ENCODE assay signal across 16 cellular contexts in the genomic region with DNA sequence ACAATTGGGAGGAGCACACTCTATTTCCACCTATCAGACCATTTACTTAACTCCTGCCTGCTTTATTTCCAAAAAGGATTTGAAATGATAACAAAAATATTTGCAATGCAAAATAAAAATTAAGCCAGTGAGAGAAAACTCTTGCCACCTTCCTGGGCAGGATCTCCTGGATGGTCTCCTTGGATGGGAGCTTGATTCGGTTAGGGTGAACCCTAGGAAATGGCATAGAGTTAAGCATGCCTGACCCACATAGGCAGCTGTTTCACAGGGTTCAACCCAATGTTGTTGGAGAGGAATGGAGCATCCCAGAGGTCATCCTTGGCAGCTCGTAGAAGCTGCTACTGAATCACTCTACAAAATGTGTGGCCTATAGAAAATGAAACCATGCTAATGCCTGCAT.
DNase-seq lines count a peak whose midpoint lies in the region; ATAC-seq, FAIRE-seq and TF ChIP-seq lines count a peak whose summit lies in the region.
"Had no signal": no experiment of that assay in that cellular context is flagged by ENCODE, and none has a peak within 500 bp of the region (broad histone marks: within the 10 kb centered on the region; RNA-seq: fewer than 3 reads in every experiment).

No MANE protein-coding gene starts in this region.

- peaks cover 80% of the 10 kb centered on the region for H3K4me1 Mint-ChIP-seq in activated CD4-positive, alpha-beta T cell treated with anti-CD3 and anti-CD28 coated beads, Interleukin-2, amount 10 ng/mL, durations not matched to agents 7 days and 5 days
- peaks cover 53% of the 10 kb centered on the region for H3K4me1 Mint-ChIP-seq in stimulated activated effector memory CD8-positive, alpha-beta T cell treated with anti-CD3 and anti-CD28 coated beads, Interleukin-12 subunit alpha, Interleukin-12 subunit beta, amount 100 ng/mL, for 72 hours

- H3K27ac Mint-ChIP-seq in activated CD4-positive, alpha-beta T cell treated with anti-CD3 and anti-CD28 coated beads, Interleukin-2, amount 10 ng/mL, durations not matched to agents 7 days and 5 days = peak overlapping the region; percentile 69
- H3K27ac Mint-ChIP-seq in stimulated activated effector memory CD8-positive, alpha-beta T cell treated with anti-CD3 and anti-CD28 coated beads, Interleukin-12 subunit alpha, Interleukin-12 subunit beta, amount 100 ng/mL, for 72 hours = peak overlapping the region; percentile 90

- TF ChIP-seq CTCF in Peyer's patch (IDR thresholded peaks at IDR 0.05) = no peak
- TF ChIP-seq CTCF in endothelial cell of umbilical vein (IDR thresholded peaks at IDR 0.05; ENCODE audit: extremely low read depth in 1 of 2, insufficient read depth in 1 of 2, low read depth in 1 of 2, low read length in 2 of 2) = no peak
- TF ChIP-seq CTCF in GM20000 (IDR thresholded peaks at IDR 0.05; ENCODE audit: extremely low read depth, missing control alignments) = no peak

- H3K27me3 ChIP-seq in Peyer's patch (no peaks in the 10 kb centered on the region), endothelial cell of umbilical vein (ENCODE audit: control insufficient read depth in 2 of 2, insufficient read depth in 2 of 2, low read length in 2 of 2) (no peaks in the 10 kb centered on the region)
- H3K27me3 ChIP-seq: upper lobe of left lung had no signal

- H3K27ac ChIP-seq in Peyer's patch (peak overlapping the region in 3 of 4 donors; percentile 61 to 84 (median 77)), endothelial cell of umbilical vein (ENCODE audit: insufficient read depth, low read depth, low read length) (peak overlapping the region; percentile 86)

- POLR2A ChIA-PET in activated CD4-positive, alpha-beta T cell treated with anti-CD3 and anti-CD28 coated beads, Interleukin-2, amount 10 ng/mL, durations not matched to agents 7 days and 5 days (lab: Charles Lee) = no interaction called here
- POLR2A ChIA-PET in endothelial cell of umbilical vein (lab: Charles Lee) = no interaction called here

- no peak for DNase-seq in activated CD4-positive, alpha-beta T cell treated with anti-CD3 and anti-CD28 coated beads, Interleukin-2, amount 10 ng/mL, durations not matched to agents 7 days and 5 days
- DNase-seq in activated CD4-positive, alpha-beta T cell treated with anti-CD3 and anti-CD28 coated beads for 4 hours = no peak
- DNase-seq in Peyer's patch = no peak
- no peak for DNase-seq in endothelial cell of umbilical vein (ENCODE audit: low read depth, low spot score)
- no peak for DNase-seq in stimulated activated effector memory CD8-positive, alpha-beta T cell treated with anti-CD3 and anti-CD28 coated beads, Interleukin-12 subunit alpha, Interleukin-12 subunit beta, amount 100 ng/mL, for 72 hours (ENCODE audit: low spot score in 2 of 2)
- DNase-seq in GM20000 (ENCODE audit: low spot score) = no peak
- DNase-seq in posterior vena cava (ENCODE audit: low spot score) = no peak
- DNase-seq: activated T-cell treated with anti-CD3 and anti-CD28 coated beads for 4 hours; DMS53; effector CD8-positive, alpha-beta T cell; islet precursor cell; KBM-7; NCI-H1694; SIG-M5; upper lobe of left lung had no signal

- intact Hi-C loops in endothelial cell of umbilical vein (cut with micrococcal nuclease) = no loop called here
- intact Hi-C loops in posterior vena cava (cut with DNase I) = loop anchor here in 1 of 2 donors (5.0 kb wide), 1 partner anchor 578 kb away; no protein-coding TSS in a partner anchor

- TF ChIP-seq POLR2A in Peyer's patch (IDR thresholded peaks at IDR 0.05) (no peak), endothelial cell of umbilical vein (IDR thresholded peaks at IDR 0.05; ENCODE audit: low read depth, low read length) (no peak)

- no peaks in the 10 kb centered on the region for H3K27me3 Mint-ChIP-seq in activated CD4-positive, alpha-beta T cell treated with anti-CD3 and anti-CD28 coated beads, Interleukin-2, amount 10 ng/mL, durations not matched to agents 7 days and 5 days

- H3K4me3 ChIP-seq in Peyer's patch (no peak overlapping the region), endothelial cell of umbilical vein (replicated peaks in 1 of 3; ENCODE audit: insufficient read depth in 1 of 3, low read depth in 1 of 3, low read length in 3 of 3) (no peak overlapping the region)
- H3K4me3 ChIP-seq: upper lobe of left lung had no signal

- dilution Hi-C loops in endothelial cell of umbilical vein (cut with MboI; ENCODE audit: extremely low pct_ligation_motif_present, low sequenced_read_pairs) = no loop called here

- H3K36me3 ChIP-seq in Peyer's patch = peaks cover 0 to 58% (median 0%) of the 10 kb centered on the region in 3 donors
- peaks cover 30 to 65% of the 10 kb centered on the region in 2 experiments for H3K36me3 ChIP-seq in endothelial cell of umbilical vein (ENCODE audit: control insufficient read depth in 2 of 2, extremely low read depth in 1 of 2, insufficient read depth in 2 of 2, low read length in 2 of 2)

- H3K9me1 ChIP-seq in endothelial cell of umbilical vein (replicated peaks; ENCODE audit: control insufficient read depth, extremely low read depth, insufficient read depth, low read length) = no peaks in the 10 kb centered on the region

- H3K79me2 ChIP-seq in endothelial cell of umbilical vein (ENCODE audit: control insufficient read depth, insufficient read depth, low read length) = peaks cover 43% of the 10 kb centered on the region

- no peak overlapping the region for H3K4me2 ChIP-seq in endothelial cell of umbilical vein (ENCODE audit: insufficient read depth, low read length)

- no peaks in the 10 kb centered on the region for H3K9me3 ChIP-seq in Peyer's patch
- no peaks in the 10 kb centered on the region for H3K9me3 ChIP-seq in endothelial cell of umbilical vein (replicated peaks; ENCODE audit: control insufficient read depth, insufficient read depth, low read length)
- H3K9me3 ChIP-seq: upper lobe of left lung had no signal

- CTCF ChIA-PET in activated CD4-positive, alpha-beta T cell treated with anti-CD3 and anti-CD28 coated beads, Interleukin-2, amount 10 ng/mL, durations not matched to agents 7 days and 5 days (lab: Charles Lee) = interaction anchor here (0.5 kb wide), 1 partner anchor 826 kb away, joined by 3 read pairs; no protein-coding TSS in a partner anchor
- CTCF ChIA-PET in endothelial cell of umbilical vein (lab: Charles Lee) = interaction anchor here (1.4 to 1.8 kb wide), 2 partner anchors 9 to 491 kb away, joined by 3 to 5 read pairs; no protein-coding TSS in a partner anchor

- peaks cover 87% of the 10 kb centered on the region for H3K36me3 Mint-ChIP-seq in activated CD4-positive, alpha-beta T cell treated with anti-CD3 and anti-CD28 coated beads, Interleukin-2, amount 10 ng/mL, durations not matched to agents 7 days and 5 days (ENCODE audit: low read depth)
- peaks cover 100% of the 10 kb centered on the region for H3K36me3 Mint-ChIP-seq in stimulated activated effector memory CD8-positive, alpha-beta T cell treated with anti-CD3 and anti-CD28 coated beads, Interleukin-12 subunit alpha, Interleukin-12 subunit beta, amount 100 ng/mL, for 72 hours

- no peak overlapping the region for H2AFZ ChIP-seq in endothelial cell of umbilical vein (ENCODE audit: low read depth, low read length)

- no peak for ATAC-seq in stimulated activated effector memory CD8-positive, alpha-beta T cell treated with anti-CD3 and anti-CD28 coated beads, Interleukin-12 subunit alpha, Interleukin-12 subunit beta, amount 100 ng/mL, for 72 hours
- ATAC-seq in GM21360 (IDR thresholded peaks at IDR 0.05; ENCODE audit: unreplicated experiment) = no peak

- H4K20me1 ChIP-seq in endothelial cell of umbilical vein (replicated peaks; ENCODE audit: control insufficient read depth, extremely low read depth, insufficient read depth, low read length) = no peaks in the 10 kb centered on the region

- peaks cover 0 to 58% (median 7%) of the 10 kb centered on the region in 4 donors for H3K4me1 ChIP-seq in Peyer's patch
- peaks cover 79% of the 10 kb centered on the region for H3K4me1 ChIP-seq in endothelial cell of umbilical vein (ENCODE audit: control insufficient read depth, extremely low read depth, insufficient read depth, low read length)

- no peak for FAIRE-seq in endothelial cell of umbilical vein (lab: Jason Lieb, UNC)

- H3K9ac ChIP-seq in endothelial cell of umbilical vein (replicated peaks; ENCODE audit: extremely low read depth, insufficient read depth, low read length) = no peak overlapping the region

- H3K9me3 Mint-ChIP-seq in activated CD4-positive, alpha-beta T cell treated with anti-CD3 and anti-CD28 coated beads, Interleukin-2, amount 10 ng/mL, durations not matched to agents 7 days and 5 days = no peaks in the 10 kb centered on the region
- H3K9me3 Mint-ChIP-seq in stimulated activated effector memory CD8-positive, alpha-beta T cell treated with anti-CD3 and anti-CD28 coated beads, Interleukin-12 subunit alpha, Interleukin-12 subunit beta, amount 100 ng/mL, for 72 hours = no peaks in the 10 kb centered on the region

- H3K4me3 Mint-ChIP-seq in activated CD4-positive, alpha-beta T cell treated with anti-CD3 and anti-CD28 coated beads, Interleukin-2, amount 10 ng/mL, durations not matched to agents 7 days and 5 days = no peak overlapping the region
- H3K4me3 Mint-ChIP-seq in stimulated activated effector memory CD8-positive, alpha-beta T cell treated with anti-CD3 and anti-CD28 coated beads, Interleukin-12 subunit alpha, Interleukin-12 subunit beta, amount 100 ng/mL, for 72 hours = no peak overlapping the region

- BruUV-seq in endothelial cell of umbilical vein (replicated peaks; lab: Mats Ljungman, UMichigan) = no TSS peak

TF ChIP-seq in endothelial cell of umbilical vein, 7 proteins besides CTCF, POLR2A, EP300 and RAD21:
- TF ChIP-seq, protein P1, sequence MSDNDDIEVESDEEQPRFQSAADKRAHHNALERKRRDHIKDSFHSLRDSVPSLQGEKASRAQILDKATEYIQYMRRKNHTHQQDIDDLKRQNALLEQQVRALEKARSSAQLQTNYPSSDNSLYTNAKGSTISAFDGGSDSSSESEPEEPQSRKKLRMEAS (IDR thresholded peaks at IDR 0.05; ENCODE audit: insufficient read depth, insufficient read length) = no peak
- no peak for TF ChIP-seq MYC (IDR thresholded peaks at IDR 0.05; ENCODE audit: low read depth, low read length)
- TF ChIP-seq POLR2AphosphoS5 (IDR thresholded peaks at IDR 0.05; ENCODE audit: insufficient read depth, low read depth, low read length) = no peak
- no peak for TF ChIP-seq JUN (IDR thresholded peaks at IDR 0.05; ENCODE audit: borderline replicate concordance, insufficient read depth, insufficient read length, low read depth)
- no peak for TF ChIP-seq FOS (IDR thresholded peaks at IDR 0.05; ENCODE audit: borderline replicate concordance, insufficient read depth, low read length)
- no peak for TF ChIP-seq EZH2 (IDR thresholded peaks at IDR 0.05; ENCODE audit: borderline replicate concordance, low read depth, low read length, severe bottlenecking)
- no peak for TF ChIP-seq GATA2 (IDR thresholded peaks at IDR 0.05; ENCODE audit: insufficient read depth, insufficient read length, low read depth, low read length)
